ENCODE assay signal across 7 cellular contexts in the genomic region with DNA sequence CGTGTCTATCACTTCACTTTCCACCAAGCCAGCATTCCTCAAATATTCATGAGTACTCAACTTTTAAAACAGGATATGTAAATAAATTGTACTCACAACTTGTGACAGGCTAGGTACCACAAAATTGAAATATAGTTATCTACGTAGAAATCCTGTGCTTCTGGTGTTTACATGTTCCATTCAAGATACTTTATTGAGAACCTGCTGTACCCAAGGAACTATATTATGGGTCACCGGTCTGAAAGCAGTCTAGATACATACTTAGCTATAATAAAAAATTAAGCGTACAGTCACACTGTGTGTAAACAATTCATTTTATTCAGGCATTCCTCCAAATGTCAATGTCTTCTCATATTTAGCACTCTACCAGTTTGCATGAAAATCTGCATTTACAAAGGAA.
"Had no signal": no experiment of that assay in that cellular context is flagged by ENCODE, and none has a peak within 500 bp of the region (broad histone marks: within the 10 kb centered on the region; RNA-seq: fewer than 3 reads in every experiment).

No MANE protein-coding gene starts in this region.

- H2AFZ ChIP-seq: GM23248 had no signal

- H3K4me3 Mint-ChIP-seq: H9 had no signal

- H3K9ac ChIP-seq: GM23248 had no signal

- DNase-seq: GM23248, GOT3, H9, HCEC 1CT, IMR-90 had no signal

- H3K4me3 ChIP-seq: GM23248, K562 had no signal

- H3K4me1 Mint-ChIP-seq: H9 had no signal

- H3K27ac Mint-ChIP-seq: H9 had no signal

- FAIRE-seq: HTR-8/SVneo, K562 had no signal

- ATAC-seq: K562 had no signal

- H3K27ac ChIP-seq: GM23248 had no signal
